8 cellular contexts compared by ENCODE assay signal in genomic region chr14:50001999-50002925, GRCh38.
DNase-seq lines count a peak whose midpoint lies in the region; ATAC-seq and TF ChIP-seq lines count a peak whose summit lies in the region.

No MANE protein-coding gene starts in this region.

- no peak for TF ChIP-seq POLR2A in esophagus muscularis mucosa (IDR thresholded peaks at IDR 0.05; ENCODE audit: low read depth)
- no peak for TF ChIP-seq POLR2A in spleen (IDR thresholded peaks at IDR 0.05)

- TF ChIP-seq EP300 in esophagus muscularis mucosa (IDR thresholded peaks at IDR 0.05), result no peak

- H3K4me1 ChIP-seq in esophagus muscularis mucosa, result peaks cover 45 to 56% (median 50%) of the 10 kb centered on the region in 4 donors
- peaks cover 46 to 73% (median 67%) of the 10 kb centered on the region in 6 donors for H3K4me1 ChIP-seq in spleen

- peak; percentile 65 for DNase-seq in Jurkat, Clone E6-1 (ENCODE audit: low read depth, low spot score)
- peak; percentile 84 for DNase-seq in activated CD8-positive, alpha-beta memory T cell treated with anti-CD3 and anti-CD28 coated beads for 24 hours
- DNase-seq in esophagus muscularis mucosa (ENCODE audit: extremely low spot score), result no peak
- peak; percentile 88 for DNase-seq in spleen

- peak; percentile 18 for ATAC-seq in GM18861 (IDR thresholded peaks at IDR 0.05; ENCODE audit: unreplicated experiment)
- no peak for ATAC-seq in HG03571 (IDR thresholded peaks at IDR 0.05; ENCODE audit: unreplicated experiment)
- ATAC-seq in GM21737 (IDR thresholded peaks at IDR 0.05; ENCODE audit: unreplicated experiment), result no peak
- no peak for ATAC-seq in HG02763 (IDR thresholded peaks at IDR 0.05; ENCODE audit: unreplicated experiment)

- peak overlapping the region; percentile 74 to 82 (median 80) for H3K27ac ChIP-seq in esophagus muscularis mucosa (replicated peaks in 1 of 4)
- peak overlapping the region; percentile 86 to 96 (median 92) for H3K27ac ChIP-seq in spleen

- H3K9me3 ChIP-seq in esophagus muscularis mucosa (no peaks in the 10 kb centered on the region), spleen (no peaks in the 10 kb centered on the region)

- H3K36me3 ChIP-seq in esophagus muscularis mucosa (no peaks in the 10 kb centered on the region), spleen (no peaks in the 10 kb centered on the region)

- intact Hi-C loops in esophagus muscularis mucosa (cut with DNase I) (loop anchor here (5.0 to 10.0 kb wide), 2 partner anchors 103 to 110 kb away; partner anchors contain the start of gene ARF6), spleen (cut with DNase I; ENCODE audit: low total_unique reads) (loop anchor here (10.0 kb wide), 1 partner anchor 117 kb away; no protein-coding TSS in a partner anchor)

- peak overlapping the region; percentile 60 for H3K4me3 ChIP-seq in Jurkat, Clone E6-1 (ENCODE audit: low read length)
- H3K4me3 ChIP-seq in esophagus muscularis mucosa (peak overlapping the region; percentile 59 to 65 (median 60)), spleen (peak overlapping the region in 7 of 8 donors; percentile 2 to 70 (median 50))

- no peaks in the 10 kb centered on the region for H3K27me3 ChIP-seq in esophagus muscularis mucosa
- H3K27me3 ChIP-seq in spleen (replicated peaks in 1 of 7), result no peaks in the 10 kb centered on the region

- TF ChIP-seq CTCF in esophagus muscularis mucosa (IDR thresholded peaks at IDR 0.05), result no peak
- no peak for TF ChIP-seq CTCF in spleen (IDR thresholded peaks at IDR 0.05 in 8 of 11, conservative IDR thresholded peaks at IDR 0.05 in 3 of 11)

- WGBS in esophagus muscularis mucosa, result 87% methylated on average over 10 of the region's 10 CpGs
- WGBS in spleen, 5 donors, result 52 to 61% (median 57%) methylated on average over 8 to 10 of the region's 10 CpGs
